3 cellular contexts compared by ENCODE assay signal in the genomic region with DNA sequence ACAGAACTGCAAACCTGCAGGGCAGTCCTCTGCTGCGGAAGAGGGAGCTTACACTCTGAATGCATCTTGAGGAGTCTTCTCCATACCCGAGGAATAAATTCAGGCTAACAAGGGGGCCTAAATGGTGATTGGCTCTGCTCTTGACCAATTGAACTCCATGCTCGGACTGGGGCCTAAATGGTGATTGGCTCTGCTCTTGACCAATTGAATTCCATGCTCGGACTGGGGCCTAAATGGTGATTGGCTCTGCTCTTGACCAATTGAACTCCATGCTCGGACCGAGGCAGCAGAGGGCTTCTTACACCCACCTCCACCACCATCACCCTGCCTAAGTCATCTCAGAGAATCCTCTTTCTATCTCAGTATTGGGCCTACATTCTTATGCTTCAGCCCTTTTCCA. TPM values are rescaled to one million over a fixed set of nuclear protein-coding genes. Genes with fewer than 3 reads are reported as not detected.
"Had no signal": no experiment of that assay in that cellular context is flagged by ENCODE, and none has a peak within 500 bp of the region (broad histone marks: within the 10 kb centered on the region; RNA-seq: fewer than 3 reads in every experiment).

No MANE protein-coding gene starts in this region.

RNA-seq across cellular contexts. Expression of a gene that starts 18.4 kb away (rescaled TPM):
- total RNA-seq: activated T-helper 2 cell treated with anti-CD3 and anti-CD28 coated beads, Interferon-gamma antibody, Interleukin-2, Interleukin-4, amounts not matched to agents 10 μg/mL and 5 μg/mL and 100 μg/mL, durations not matched to agents 14 hours and 24 hours and 36 hours; ascending aorta had no signal
- polyA plus RNA-seq: cardiac muscle cell had no signal
